6 cellular contexts compared by ENCODE assay signal in genomic region chr11:124762624-124763155, GRCh38. TPM values are rescaled to one million over a fixed set of nuclear protein-coding genes. Genes with fewer than 3 reads are reported as not detected.
A peak's percentile ranks its signal among the peaks of the same experiment; 100 is the strongest.
DNase-seq lines count a peak whose midpoint lies in the region; ATAC-seq and TF ChIP-seq lines count a peak whose summit lies in the region.

No MANE protein-coding gene starts in this region.

- H3K9ac ChIP-seq in iPS-15b (ENCODE audit: low read depth, low read length), result no peak overlapping the region

- H3K9me3 ChIP-seq in AG04450 (ENCODE audit: control insufficient read depth, insufficient read depth, low read length) (peaks cover 6% of the 10 kb centered on the region; the same call in 1 of the 2 replicates), RWPE2 (ENCODE audit: severe bottlenecking) (no peaks in the 10 kb centered on the region), iPS-15b (ENCODE audit: control insufficient read depth, insufficient read depth, low read length) (no peaks in the 10 kb centered on the region)

- H3K27ac ChIP-seq in AG04450 (ENCODE audit: low read depth, low read length), result no peak overlapping the region
- H3K27ac ChIP-seq in RWPE2 (ENCODE audit: poor library complexity, severe bottlenecking), result no peak overlapping the region

- H3K4me1 ChIP-seq in RWPE2 (ENCODE audit: insufficient read depth, poor library complexity, severe bottlenecking) (peaks cover 9% of the 10 kb centered on the region), iPS-15b (ENCODE audit: control insufficient read depth, insufficient read depth, low read length) (peaks cover 11% of the 10 kb centered on the region)

- CTCF ChIA-PET in AG04450 (lab: Charles Lee), result interaction anchor here (0.7 to 6.1 kb wide), 24 partner anchors 9 to 119 kb away, joined by 3 to 93 read pairs (median 8); partner anchors contain the start of genes NRGN and VSIG2

- H3K36me3 ChIP-seq in RWPE2 (ENCODE audit: low read depth) (peaks cover 14% of the 10 kb centered on the region), iPS-15b (ENCODE audit: control insufficient read depth, insufficient read depth, low read length) (peaks cover 2% of the 10 kb centered on the region)

- no peak for TF ChIP-seq CTCF in AG04450 (IDR thresholded peaks at IDR 0.05; ENCODE audit: low read depth, low read length)
- TF ChIP-seq CTCF in RWPE2 (IDR thresholded peaks at IDR 0.05; ENCODE audit: poor library complexity, severe bottlenecking), result no peak

- ATAC-seq in GM21528 (IDR thresholded peaks at IDR 0.05; ENCODE audit: low FRiP score, unreplicated experiment), result peak; percentile 19
- peak; percentile 22 for ATAC-seq in RWPE2 (ENCODE audit: low read depth)
- no peak for ATAC-seq in GM18870 (IDR thresholded peaks at IDR 0.05; ENCODE audit: unreplicated experiment)

- H3K4me3 ChIP-seq in AG04450 (ENCODE audit: low read depth, low read length), result peak overlapping the region; percentile 57
- peak overlapping the region; percentile 35 for H3K4me3 ChIP-seq in RWPE2 (ENCODE audit: severe bottlenecking)
- peak overlapping the region; percentile 66 for H3K4me3 ChIP-seq in iPS-15b (ENCODE audit: low read depth, low read length)

- no peak for DNase-seq in AG04450 (ENCODE audit: low read depth, low spot score)
- DNase-seq in RWPE2 (ENCODE audit: low spot score), result no peak
- no peak for DNase-seq in GOT3 (lab: John Stamatoyannopoulos, UW)

- peaks cover 21% of the 10 kb centered on the region for H3K27me3 ChIP-seq in AG04450 (ENCODE audit: control insufficient read depth, insufficient read depth, low read length)
- peaks cover 27% of the 10 kb centered on the region for H3K27me3 ChIP-seq in RWPE2 (ENCODE audit: insufficient read depth, poor library complexity, severe bottlenecking)
- peaks cover 50% of the 10 kb centered on the region for H3K27me3 ChIP-seq in iPS-15b (ENCODE audit: control insufficient read depth, insufficient read depth, low read length)

- POLR2A ChIA-PET in AG04450 (lab: Yijun Ruan, JAX), result no interaction called here

RNA-seq across cellular contexts. Expression of gene ESAM, which starts 0.6 kb away (rescaled TPM):
- 0.06 and 0.10 TPM in 2 replicates for polyA plus RNA-seq in AG04450 (2011; rRNA removed)
- polyA minus RNA-seq in AG04450 (2011; rRNA and poly(A)+ RNA removed), result 0.13 TPM in 1 of 2 replicates, not detected in the other

RNA-seq across cellular contexts. Expression of gene VSIG2, which starts 10.6 kb away (rescaled TPM):
- polyA plus RNA-seq in AG04450 (2011; rRNA removed), result not detected in 2 replicates
- not detected in 2 replicates for polyA minus RNA-seq in AG04450 (2011; rRNA and poly(A)+ RNA removed)

RNA-seq across cellular contexts. Expression of gene NRGN, which starts 22.9 kb away (rescaled TPM):
- 3.4 and 4.1 TPM in 2 replicates for polyA plus RNA-seq in AG04450 (2011; rRNA removed)
- 1.8 and 4.2 TPM in 2 replicates for polyA minus RNA-seq in AG04450 (2011; rRNA and poly(A)+ RNA removed)

RNA-seq across cellular contexts. Expression of gene MSANTD2, which starts 37.5 kb away (rescaled TPM):
- polyA plus RNA-seq in AG04450 (2011; rRNA removed), result 7.6 and 9.8 TPM in 2 replicates
- polyA minus RNA-seq in AG04450 (2011; rRNA and poly(A)+ RNA removed), result 3.3 and 4.9 TPM in 2 replicates
